ENCODE assay signal across 1 cellular context in genomic region chr11:81449588-81450155, GRCh38.
TF ChIP-seq lines count a peak whose summit lies in the region.

No MANE protein-coding gene starts in this region.

TF ChIP-seq in GM12878, 131 proteins besides CTCF, POLR2A, EP300 and RAD21 (continued from another document):
- TF ChIP-seq JUNB (IDR thresholded peaks at IDR 0.05), result peak; percentile 74
- no peak for TF ChIP-seq RELA (IDR thresholded peaks at IDR 0.05; ENCODE audit: borderline replicate concordance, partially characterized antibody)
- no peak for TF ChIP-seq EGR1 (IDR thresholded peaks at IDR 0.05; ENCODE audit: borderline replicate concordance in 1 of 2, low read depth in 2 of 2, low read length in 2 of 2)
- TF ChIP-seq IKZF1 (conservative IDR thresholded peaks at IDR 0.05), result no peak
- no peak for TF ChIP-seq PRDM15 (CRISPR knock-in tag; IDR thresholded peaks at IDR 0.05)
TF ChIP-seq in GM12878: peak in this region for 3.
